ENCODE assay signal across 8 cellular contexts in the genomic region with DNA sequence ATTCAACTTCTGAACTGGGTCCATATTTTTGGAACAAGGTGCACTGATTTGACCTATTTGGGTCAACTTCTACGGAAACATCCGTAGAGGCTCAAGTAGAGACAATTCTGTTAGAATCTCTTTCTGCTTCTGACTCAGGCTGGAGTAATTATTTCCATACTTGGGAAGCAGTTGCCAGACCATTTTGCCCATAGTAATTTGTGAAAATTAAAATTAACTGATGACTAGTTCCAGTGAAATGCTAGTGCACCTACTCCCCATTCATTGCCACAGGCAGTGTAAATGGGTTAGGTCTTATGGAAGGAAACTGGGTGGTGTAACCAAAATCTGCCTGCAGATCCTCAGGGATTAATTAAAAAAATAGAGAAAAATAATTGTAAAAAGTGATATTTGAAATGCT.
"Had no signal": no experiment of that assay in that cellular context is flagged by ENCODE, and none has a peak within 500 bp of the region (broad histone marks: within the 10 kb centered on the region; RNA-seq: fewer than 3 reads in every experiment).

No MANE protein-coding gene starts in this region.

- H3K27ac Mint-ChIP-seq: GM23338, H9 had no signal

- H3K27me3 Mint-ChIP-seq: IgD-negative memory B cell had no signal

- H3K27ac ChIP-seq: HL-60, KMS-11 had no signal

- H3K36me3 Mint-ChIP-seq: IgD-negative memory B cell had no signal

- DNase-seq: H9, HCEC 1CT, KBM-7 had no signal

- H2AFZ ChIP-seq: GM23338 had no signal

- H3K4me3 Mint-ChIP-seq: GM23338, H9, IgD-negative memory B cell had no signal

- H3K4me2 ChIP-seq: GM23338, KMS-11 had no signal

- ATAC-seq: GM23338, HepG2 had no signal

- H3K9me3 Mint-ChIP-seq: H9 had no signal

- H3K4me1 Mint-ChIP-seq: IgD-negative memory B cell had no signal

- H3K9ac ChIP-seq: KMS-11 had no signal

- H3K4me3 ChIP-seq: GM23338 had no signal
